Comparison of ENCODE assay signal across 8 cellular contexts in genomic region chr10:130141878-130142277, GRCh38. TPM values are rescaled to one million over a fixed set of nuclear protein-coding genes. Genes with fewer than 3 reads are reported as not detected.
DNase-seq lines count a peak whose midpoint lies in the region; ATAC-seq, FAIRE-seq and TF ChIP-seq lines count a peak whose summit lies in the region.

No MANE protein-coding gene starts in this region.

- peaks cover 23% of the 10 kb centered on the region for H4K20me1 ChIP-seq in K562 (replicated peaks; ENCODE audit: control insufficient read depth, insufficient read depth, low read length)

- FAIRE-seq in GM12891 (lab: Jason Lieb, UNC): peak; percentile 95
- no peak for FAIRE-seq in K562 (lab: Jason Lieb, UNC)

- peaks cover 6% of the 10 kb centered on the region for H3K9me1 ChIP-seq in K562 (ENCODE audit: control insufficient read depth, insufficient read depth, low read length)

- POLR2A ChIA-PET in K562 (lab: Yijun Ruan, JAX): interaction anchor here (0.7 to 1.7 kb wide), 3 partner anchors 13 to 198 kb away, joined by 3 to 5 read pairs (median 3); no protein-coding TSS in a partner anchor

- TF ChIP-seq EP300 in K562 (IDR thresholded peaks at IDR 0.05; ENCODE audit: low read length) (no peak), gastroesophageal sphincter (IDR thresholded peaks at IDR 0.05) (no peak)

- H3K36me3 ChIP-seq in K562 (ENCODE audit: control insufficient read depth, insufficient read depth, low read length) (peaks cover 64% of the 10 kb centered on the region), gastroesophageal sphincter (peaks cover 0 to 39% of the 10 kb centered on the region in 2 donors)

- BruUV-seq in K562 (replicated peaks; lab: Mats Ljungman, UMichigan): no TSS peak

- H2AFZ ChIP-seq in K562 (ENCODE audit: low read depth, low read length): no peak overlapping the region

- TF ChIP-seq CTCF in K562 (IDR thresholded peaks at IDR 0.05 in 2 of 3, conservative IDR thresholded peaks at IDR 0.05 in 1 of 3; ENCODE audit: insufficient read depth in 2 of 3, low read depth in 1 of 3, low read length in 3 of 3) (no peak), gastroesophageal sphincter (IDR thresholded peaks at IDR 0.05) (no peak)

- peaks cover 98% of the 10 kb centered on the region for H3K79me2 ChIP-seq in K562 (ENCODE audit: control insufficient read depth, insufficient read depth, low read length)

- H3K4me2 ChIP-seq in K562 (ENCODE audit: insufficient read depth, low read length): peak overlapping the region; percentile 46; the same call in 1 of the 2 replicates

- H3K9ac ChIP-seq in K562 (ENCODE audit: insufficient read depth in 1 of 2, low read depth in 2 of 2, low read length in 2 of 2): no peak overlapping the region

- ATAC-seq in GM19452 (IDR thresholded peaks at IDR 0.05; ENCODE audit: unreplicated experiment) (peak; percentile 81), HG03103 (IDR thresholded peaks at IDR 0.05; ENCODE audit: low read depth, unreplicated experiment) (peak; percentile 85), K562 (peak; percentile 58), gastroesophageal sphincter (no peak)

- in situ Hi-C loops in K562 (cut with MboI): no loop called here

- WGBS in K562 (ENCODE audit: insufficient coverage, low coverage, missing lambda C conversion rate): 39% methylated on average over 2 of the region's 2 CpGs
- 43 to 60% methylated on average over 1 to 2 of the region's 2 CpGs for WGBS in gastroesophageal sphincter (ENCODE audit: low coverage in 1 of 2), 2 donors

- H3K4me3 ChIP-seq in K562 (no peak overlapping the region), gastroesophageal sphincter (no peak overlapping the region)

- H3K9me3 ChIP-seq in K562 (replicated peaks; ENCODE audit: control insufficient read depth, insufficient read depth, low read depth, low read length) (no peaks in the 10 kb centered on the region), gastroesophageal sphincter (no peaks in the 10 kb centered on the region)

- peaks cover 15 to 16% of the 10 kb centered on the region in 2 experiments for H3K4me1 ChIP-seq in K562 (replicated peaks in 1 of 2; ENCODE audit: control insufficient read depth in 2 of 2, insufficient read depth in 2 of 2, low read length in 2 of 2)
- peaks cover 0 to 73% (median 17%) of the 10 kb centered on the region in 3 donors for H3K4me1 ChIP-seq in gastroesophageal sphincter

- H3K27ac ChIP-seq in K562 (ENCODE audit: extremely low read depth, low read depth, low read length) (peak overlapping the region; percentile 39; the same call in 1 of the 3 replicates), gastroesophageal sphincter (no peak overlapping the region), caudate nucleus (ENCODE audit: low read depth, low read length) (no peak overlapping the region)

- CTCF ChIA-PET in K562 (lab: Yijun Ruan, JAX; ENCODE audit: low intra/inter-chr PET ratio): no interaction called here

- intact Hi-C loops in K562 (cut with micrococcal nuclease): no loop called here

- no peak for TF ChIP-seq POLR2A in GM12891 (IDR thresholded peaks at IDR 0.05; ENCODE audit: low read depth, low read length)
- no peak for TF ChIP-seq POLR2A in K562 (conservative IDR thresholded peaks at IDR 0.05)
- no peak for TF ChIP-seq POLR2A in gastroesophageal sphincter (IDR thresholded peaks at IDR 0.05)

- H3K27me3 ChIP-seq in K562 (ENCODE audit: control insufficient read depth in 2 of 2, insufficient read depth in 2 of 2, low read length in 2 of 2): no peaks in the 10 kb centered on the region
- no peaks in the 10 kb centered on the region for H3K27me3 ChIP-seq in gastroesophageal sphincter

- DNase-seq in GM12891 (ENCODE audit: insufficient read length, low spot score) (no peak), K562 (ENCODE audit: extremely low read depth in 1 of 4, low spot score in 3 of 4) (no peak), activated gamma-delta T cell treated with Interleukin-2 at 50 U/mL for 16 hours (no peak), caudate nucleus (lab: John Stamatoyannopoulos, UW) (no peak)
- no peak for DNase-seq in stimulated activated CD4-positive, alpha-beta T cell treated with anti-CD3 and anti-CD28 coated beads, Interleukin-12 subunit alpha, Interleukin-12 subunit beta, amount 100 ng/mL, for 4 hours

- TF ChIP-seq RAD21 in K562 (CRISPR knock-in tag; conservative IDR thresholded peaks at IDR 0.05 in 1 of 2, IDR thresholded peaks at IDR 0.05 in 1 of 2): no peak

TF ChIP-seq in GM12891, 5 proteins besides CTCF, POLR2A, EP300 and RAD21:
- TF ChIP-seq POU2F2 (IDR thresholded peaks at IDR 0.05; ENCODE audit: low read depth, low read length) (peak; percentile 94), SPI1 (IDR thresholded peaks at IDR 0.05; ENCODE audit: low read depth, low read length) (no peak)

TF ChIP-seq in K562, 482 proteins besides CTCF, POLR2A, EP300 and RAD21 (continues in another document):
- TF ChIP-seq ZNF583 (CRISPR knock-in tag; IDR thresholded peaks at IDR 0.05) (no peak), ZNF263 (CRISPR knock-in tag; IDR thresholded peaks at IDR 0.05; ENCODE audit: borderline replicate concordance) (no peak), NFYB (IDR thresholded peaks at IDR 0.05; ENCODE audit: extremely low read depth, insufficient read length) (no peak), CREB1 (IDR thresholded peaks at IDR 0.05) (no peak), CREB1 (CRISPR knock-in tag; IDR thresholded peaks at IDR 0.05) (no peak), RAD51 (IDR thresholded peaks at IDR 0.05; ENCODE audit: borderline replicate concordance, low read depth) (no peak), NONO (IDR thresholded peaks at IDR 0.05; ENCODE audit: low read depth in 2 of 2, low read length in 1 of 2) (no peak), NFIC (IDR thresholded peaks at IDR 0.05) (no peak), ZNF41 (CRISPR knock-in tag; conservative IDR thresholded peaks at IDR 0.05) (no peak), ZNF134 (CRISPR knock-in tag; conservative IDR thresholded peaks at IDR 0.05) (no peak)
- TF ChIP-seq, protein P1, sequence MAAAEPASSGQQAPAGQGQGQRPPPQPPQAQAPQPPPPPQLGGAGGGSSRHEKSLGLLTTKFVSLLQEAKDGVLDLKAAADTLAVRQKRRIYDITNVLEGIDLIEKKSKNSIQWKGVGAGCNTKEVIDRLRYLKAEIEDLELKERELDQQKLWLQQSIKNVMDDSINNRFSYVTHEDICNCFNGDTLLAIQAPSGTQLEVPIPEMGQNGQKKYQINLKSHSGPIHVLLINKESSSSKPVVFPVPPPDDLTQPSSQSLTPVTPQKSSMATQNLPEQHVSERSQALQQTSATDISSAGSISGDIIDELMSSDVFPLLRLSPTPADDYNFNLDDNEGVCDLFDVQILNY (CRISPR knock-in tag; IDR thresholded peaks at IDR 0.05): no peak

RNA-seq across cellular contexts. Expression of gene GLRX3, which starts 5.7 kb away (rescaled TPM):
- 106 TPM for polyA plus RNA-seq in GM12891 (2012; ENCODE audit: low read depth, missing spikeins)
- total RNA-seq in K562 (2011; cell fraction: chromatin; rRNA removed; ENCODE audit: low replicate concordance): 47.9 and 66.5 TPM in 2 replicates
- total RNA-seq in K562 (2011; cell fraction: nucleolus; rRNA removed): 33.4 and 34.5 TPM in 2 replicates
- total RNA-seq in K562 (2011; cell fraction: nucleoplasm; rRNA removed): 54.7 and 98.4 TPM in 2 replicates
- 115 and 117 TPM in 2 replicates for total RNA-seq in K562 (2014; rRNA removed)
- total RNA-seq in K562 (2014; rRNA removed; fragmentation: Illumina TruSeq; extraction: Trizol): 169 and 182 TPM in 2 replicates
- 161 and 169 TPM in 2 replicates for total RNA-seq in K562 (2015; rRNA removed; fragmentation: Illumina TruSeq; extraction: Trizol)
- 153 and 156 TPM in 2 replicates for total RNA-seq in K562 (2021)
- 144 and 190 TPM in 2 replicates for polyA plus RNA-seq in K562 (2011; rRNA removed)
- polyA plus RNA-seq in K562 (2011; cell fraction: cytosol; rRNA removed): 66.3 and 78.7 TPM in 2 replicates
- polyA plus RNA-seq in K562 (2011; cell fraction: nucleus; rRNA removed): 38.4 and 45.1 TPM in 2 replicates
- 118 and 164 TPM in 2 replicates for polyA plus RNA-seq in K562 (2012)
- 177 and 186 TPM in 2 replicates for polyA plus RNA-seq in K562 (2014; fragmentation: Illumina TruSeq; extraction: Trizol)
- 100 to 1,000 TPM; 150 to 176 TPM for polyA plus RNA-seq in K562 (2014; fragmentation: Nextera tagmentation; extraction: Ambion mirVana)
- 172 and 184 TPM in 2 replicates for polyA plus RNA-seq in K562 (2014; rRNA removed)
- 65.7 and 75.1 TPM in 2 replicates for polyA minus RNA-seq in K562 (2011; rRNA and poly(A)+ RNA removed)
- 30.9 and 39.2 TPM in 2 replicates for polyA minus RNA-seq in K562 (2011; cell fraction: cytosol; rRNA and poly(A)+ RNA removed)
- polyA minus RNA-seq in K562 (2011; cell fraction: nucleus; rRNA and poly(A)+ RNA removed): 16.4 and 21.9 TPM in 2 replicates
- total RNA-seq in gastroesophageal sphincter: 100 to 1,000 TPM in 1 of 4 donors, 10 to 100 TPM in 3; 42.3 to 103 (median 48.6) TPM

RNA-seq across cellular contexts. Expression of gene C10orf143, which starts 31.2 kb away (rescaled TPM):
- polyA plus RNA-seq in GM12891 (2012; ENCODE audit: low read depth, missing spikeins): 3.1 TPM
- 0.12 and 0.26 TPM in 2 replicates for total RNA-seq in K562 (2011; cell fraction: chromatin; rRNA removed; ENCODE audit: low replicate concordance)
- total RNA-seq in K562 (2011; cell fraction: nucleolus; rRNA removed): 0.33 TPM in 1 of 2 replicates, not detected in the other
- total RNA-seq in K562 (2011; cell fraction: nucleoplasm; rRNA removed): 0.44 TPM in 1 of 2 replicates, not detected in the other
- total RNA-seq in K562 (2014; rRNA removed) (0.24 TPM in 1 of 2 replicates, not detected in the other), K562 (2014; rRNA removed; fragmentation: Illumina TruSeq; extraction: Trizol) (0.11 TPM in 1 of 2 replicates, not detected in the other), K562 (2015; rRNA removed; fragmentation: Illumina TruSeq; extraction: Trizol) (0.25 and 0.30 TPM in 2 replicates), K562 (2021) (0.27 and 0.33 TPM in 2 replicates), gastroesophageal sphincter (1 to 10 TPM; 1.1 to 5.4 (median 4.6) TPM)
- polyA plus RNA-seq in K562 (2011; rRNA removed) (0.42 and 0.43 TPM in 2 replicates), K562 (2014; fragmentation: Illumina TruSeq; extraction: Trizol) (0.17 and 0.25 TPM in 2 replicates), K562 (2014; fragmentation: Nextera tagmentation; extraction: Ambion mirVana) (under 1 TPM in 1 of 2 experiments, not detected in 1; 0.07 TPM), K562 (2014; rRNA removed) (0.08 and 1.0 TPM in 2 replicates)
- polyA plus RNA-seq in K562 (2011; cell fraction: cytosol; rRNA removed): 0.31 and 0.71 TPM in 2 replicates
- 0.53 and 0.81 TPM in 2 replicates for polyA plus RNA-seq in K562 (2011; cell fraction: nucleus; rRNA removed)
- 0.36 and 0.47 TPM in 2 replicates for polyA plus RNA-seq in K562 (2012)
- 0.30 TPM in 1 of 2 replicates, not detected in the other for polyA minus RNA-seq in K562 (2011; rRNA and poly(A)+ RNA removed)
- polyA minus RNA-seq in K562 (2011; cell fraction: cytosol; rRNA and poly(A)+ RNA removed): not detected in 2 replicates
- polyA minus RNA-seq in K562 (2011; cell fraction: nucleus; rRNA and poly(A)+ RNA removed): 0.13 and 0.44 TPM in 2 replicates
